In the genomic region with DNA sequence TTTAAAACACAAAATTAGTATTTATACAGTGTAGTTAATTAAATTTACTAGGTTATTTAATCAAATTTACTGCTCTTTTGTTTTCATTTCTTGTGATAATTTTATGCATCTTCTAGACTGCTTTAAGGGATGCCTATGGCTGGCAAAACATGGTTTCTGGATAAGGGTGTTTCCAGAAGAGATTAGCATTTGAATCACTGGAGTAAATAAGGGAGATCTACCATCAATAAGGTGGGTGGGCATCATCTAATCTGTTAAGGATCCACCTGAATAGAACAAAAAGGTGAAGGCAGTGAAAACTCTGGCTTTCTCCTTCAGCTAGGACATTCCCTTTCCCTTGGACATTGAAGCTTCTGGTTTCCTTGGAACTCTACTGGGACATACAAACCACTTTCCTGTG, we compare ENCODE assay signal across 1 cellular context.
TF ChIP-seq lines count a peak whose summit lies in the region.

No MANE protein-coding gene starts in this region.

TF ChIP-seq in WTC11, 78 proteins besides CTCF, POLR2A, EP300 and RAD21:
- TF ChIP-seq, protein P1, sequence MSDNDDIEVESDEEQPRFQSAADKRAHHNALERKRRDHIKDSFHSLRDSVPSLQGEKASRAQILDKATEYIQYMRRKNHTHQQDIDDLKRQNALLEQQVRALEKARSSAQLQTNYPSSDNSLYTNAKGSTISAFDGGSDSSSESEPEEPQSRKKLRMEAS (CRISPR knock-in tag; IDR thresholded peaks at IDR 0.05) = no peak
- TF ChIP-seq ZNF671 (CRISPR knock-in tag; IDR thresholded peaks at IDR 0.05) (no peak), ZNF121 (CRISPR knock-in tag; IDR thresholded peaks at IDR 0.05) (no peak)
